Comparison of ENCODE assay signal across 2 cellular contexts in the genomic region with DNA sequence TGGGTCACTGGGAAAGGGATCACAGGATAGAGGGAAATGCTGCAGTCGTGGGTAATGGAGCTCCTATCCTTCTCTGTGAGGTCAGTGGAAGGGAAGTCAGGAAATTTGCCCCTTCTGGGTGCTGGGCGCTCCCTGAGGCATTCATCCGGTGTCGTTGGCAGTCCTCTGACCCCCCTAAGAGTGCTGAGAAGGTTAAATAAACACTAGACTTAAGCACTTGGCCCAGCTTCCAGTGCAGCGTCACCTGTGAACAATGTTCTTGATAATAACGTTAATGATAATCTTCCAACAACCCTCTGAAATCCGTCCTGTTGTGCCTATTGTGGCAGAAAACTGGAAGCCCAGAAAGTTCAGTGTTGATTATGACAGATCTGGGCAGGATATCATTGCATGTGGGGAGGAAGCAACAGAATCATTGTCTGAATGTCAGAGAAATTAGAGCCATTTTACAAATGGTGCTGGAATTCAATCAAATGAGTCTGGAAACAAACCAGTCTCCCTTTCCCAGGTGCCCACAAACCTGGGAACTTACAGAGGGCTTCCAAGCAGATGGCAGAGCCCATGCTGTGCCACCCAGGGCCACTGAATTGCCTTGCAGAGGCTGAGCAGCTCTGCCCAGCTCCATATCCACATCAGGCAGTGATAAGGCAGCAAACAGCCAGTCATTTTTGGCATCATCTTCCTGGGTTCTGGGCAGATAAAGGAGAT.
TF ChIP-seq lines count a peak whose summit lies in the region.

No MANE protein-coding gene starts in this region.

TF ChIP-seq in IMR-90, 13 proteins besides CTCF, POLR2A, EP300 and RAD21:
- TF ChIP-seq NFE2L2 (IDR thresholded peaks at IDR 0.05; ENCODE audit: low read depth, low read length), result no peak
- TF ChIP-seq CEBPB (IDR thresholded peaks at IDR 0.05; ENCODE audit: low read depth, low read length), result no peak
- no peak for TF ChIP-seq RFX5 (IDR thresholded peaks at IDR 0.05; ENCODE audit: low read depth, low read length)

TF ChIP-seq in HepG2, 621 proteins besides CTCF, POLR2A, EP300 and RAD21:
- no peak for TF ChIP-seq HMGXB4 (CRISPR knock-in tag; IDR thresholded peaks at IDR 0.05; ENCODE audit: borderline replicate concordance in 1 of 2, low read depth in 1 of 2)
- TF ChIP-seq ZNF484 (CRISPR knock-in tag; IDR thresholded peaks at IDR 0.05; ENCODE audit: borderline replicate concordance, low read depth), result no peak
